In the genomic region with DNA sequence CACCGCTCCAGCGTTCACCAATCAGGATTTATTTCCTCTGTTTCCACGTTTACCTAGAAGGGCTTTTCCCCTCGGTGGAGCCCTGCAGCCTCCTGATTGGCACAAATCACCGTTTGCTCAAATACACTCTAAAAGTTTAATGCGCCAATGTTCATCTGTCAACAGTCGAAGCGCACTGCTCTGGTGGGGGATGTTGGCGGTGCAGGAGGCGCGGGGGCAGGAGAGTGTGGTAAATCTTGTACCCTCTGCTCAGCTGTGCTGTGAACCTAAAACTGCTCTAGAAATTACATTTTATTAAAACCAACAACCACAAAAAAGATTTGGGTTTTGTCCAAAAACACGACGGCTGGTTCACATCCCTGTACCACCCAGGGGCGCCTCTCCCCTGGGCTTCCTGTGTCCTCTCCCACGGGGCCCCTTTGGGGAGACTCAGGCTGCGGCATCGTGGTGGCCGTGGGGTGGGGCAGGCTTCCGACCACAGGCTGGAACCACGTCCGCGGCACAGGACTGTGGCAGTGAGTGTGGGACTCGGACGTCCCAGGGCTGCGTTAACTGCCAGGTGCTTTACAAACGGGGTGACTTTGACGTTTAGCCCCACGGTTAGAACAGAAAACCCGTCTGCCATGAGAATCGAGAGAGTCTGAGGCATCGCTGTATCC, we compare ENCODE assay signal across 2 cellular contexts.
TF ChIP-seq lines count a peak whose summit lies in the region.

No MANE protein-coding gene starts in this region.

TF ChIP-seq in SK-N-SH, 30 proteins besides CTCF, POLR2A, EP300 and RAD21 (continued from another document):
- TF ChIP-seq GATA2 (CRISPR knock-in tag; IDR thresholded peaks at IDR 0.05), result no peak
- TF ChIP-seq, protein P1, sequence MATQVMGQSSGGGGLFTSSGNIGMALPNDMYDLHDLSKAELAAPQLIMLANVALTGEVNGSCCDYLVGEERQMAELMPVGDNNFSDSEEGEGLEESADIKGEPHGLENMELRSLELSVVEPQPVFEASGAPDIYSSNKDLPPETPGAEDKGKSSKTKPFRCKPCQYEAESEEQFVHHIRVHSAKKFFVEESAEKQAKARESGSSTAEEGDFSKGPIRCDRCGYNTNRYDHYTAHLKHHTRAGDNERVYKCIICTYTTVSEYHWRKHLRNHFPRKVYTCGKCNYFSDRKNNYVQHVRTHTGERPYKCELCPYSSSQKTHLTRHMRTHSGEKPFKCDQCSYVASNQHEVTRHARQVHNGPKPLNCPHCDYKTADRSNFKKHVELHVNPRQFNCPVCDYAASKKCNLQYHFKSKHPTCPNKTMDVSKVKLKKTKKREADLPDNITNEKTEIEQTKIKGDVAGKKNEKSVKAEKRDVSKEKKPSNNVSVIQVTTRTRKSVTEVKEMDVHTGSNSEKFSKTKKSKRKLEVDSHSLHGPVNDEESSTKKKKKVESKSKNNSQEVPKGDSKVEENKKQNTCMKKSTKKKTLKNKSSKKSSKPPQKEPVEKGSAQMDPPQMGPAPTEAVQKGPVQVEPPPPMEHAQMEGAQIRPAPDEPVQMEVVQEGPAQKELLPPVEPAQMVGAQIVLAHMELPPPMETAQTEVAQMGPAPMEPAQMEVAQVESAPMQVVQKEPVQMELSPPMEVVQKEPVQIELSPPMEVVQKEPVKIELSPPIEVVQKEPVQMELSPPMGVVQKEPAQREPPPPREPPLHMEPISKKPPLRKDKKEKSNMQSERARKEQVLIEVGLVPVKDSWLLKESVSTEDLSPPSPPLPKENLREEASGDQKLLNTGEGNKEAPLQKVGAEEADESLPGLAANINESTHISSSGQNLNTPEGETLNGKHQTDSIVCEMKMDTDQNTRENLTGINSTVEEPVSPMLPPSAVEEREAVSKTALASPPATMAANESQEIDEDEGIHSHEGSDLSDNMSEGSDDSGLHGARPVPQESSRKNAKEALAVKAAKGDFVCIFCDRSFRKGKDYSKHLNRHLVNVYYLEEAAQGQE (IDR thresholded peaks at IDR 0.05; ENCODE audit: low read depth, low read length), result no peak
- no peak for TF ChIP-seq MXI1 (IDR thresholded peaks at IDR 0.05; ENCODE audit: low read depth, low read length)
- no peak for TF ChIP-seq GABPA (IDR thresholded peaks at IDR 0.05; ENCODE audit: low read depth)
- TF ChIP-seq TEAD4 (IDR thresholded peaks at IDR 0.05; ENCODE audit: borderline replicate concordance, insufficient read depth), result no peak
- TF ChIP-seq, protein P2, sequence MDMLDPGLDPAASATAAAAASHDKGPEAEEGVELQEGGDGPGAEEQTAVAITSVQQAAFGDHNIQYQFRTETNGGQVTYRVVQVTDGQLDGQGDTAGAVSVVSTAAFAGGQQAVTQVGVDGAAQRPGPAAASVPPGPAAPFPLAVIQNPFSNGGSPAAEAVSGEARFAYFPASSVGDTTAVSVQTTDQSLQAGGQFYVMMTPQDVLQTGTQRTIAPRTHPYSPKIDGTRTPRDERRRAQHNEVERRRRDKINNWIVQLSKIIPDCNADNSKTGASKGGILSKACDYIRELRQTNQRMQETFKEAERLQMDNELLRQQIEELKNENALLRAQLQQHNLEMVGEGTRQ (IDR thresholded peaks at IDR 0.05; ENCODE audit: borderline replicate concordance, low read depth, low read length), result no peak
- TF ChIP-seq RCOR1 (IDR thresholded peaks at IDR 0.05; ENCODE audit: low read length), result no peak
- TF ChIP-seq MEF2A (IDR thresholded peaks at IDR 0.05; ENCODE audit: borderline replicate concordance, low read depth), result no peak
- TF ChIP-seq POLR2AphosphoS5 (IDR thresholded peaks at IDR 0.05; ENCODE audit: low read depth, low read length), result no peak
- no peak for TF ChIP-seq JUND (IDR thresholded peaks at IDR 0.05)
- no peak for TF ChIP-seq TCF12 (IDR thresholded peaks at IDR 0.05)
- no peak for TF ChIP-seq SIN3A (IDR thresholded peaks at IDR 0.05; ENCODE audit: borderline replicate concordance, low read depth, low read length)
- TF ChIP-seq SMC3 (IDR thresholded peaks at IDR 0.05; ENCODE audit: low read depth, low read length), result no peak
- TF ChIP-seq, protein P3, sequence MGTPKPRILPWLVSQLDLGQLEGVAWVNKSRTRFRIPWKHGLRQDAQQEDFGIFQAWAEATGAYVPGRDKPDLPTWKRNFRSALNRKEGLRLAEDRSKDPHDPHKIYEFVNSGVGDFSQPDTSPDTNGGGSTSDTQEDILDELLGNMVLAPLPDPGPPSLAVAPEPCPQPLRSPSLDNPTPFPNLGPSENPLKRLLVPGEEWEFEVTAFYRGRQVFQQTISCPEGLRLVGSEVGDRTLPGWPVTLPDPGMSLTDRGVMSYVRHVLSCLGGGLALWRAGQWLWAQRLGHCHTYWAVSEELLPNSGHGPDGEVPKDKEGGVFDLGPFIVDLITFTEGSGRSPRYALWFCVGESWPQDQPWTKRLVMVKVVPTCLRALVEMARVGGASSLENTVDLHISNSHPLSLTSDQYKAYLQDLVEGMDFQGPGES (IDR thresholded peaks at IDR 0.05; ENCODE audit: low read depth, low read length), result no peak
- TF ChIP-seq, protein P4, sequence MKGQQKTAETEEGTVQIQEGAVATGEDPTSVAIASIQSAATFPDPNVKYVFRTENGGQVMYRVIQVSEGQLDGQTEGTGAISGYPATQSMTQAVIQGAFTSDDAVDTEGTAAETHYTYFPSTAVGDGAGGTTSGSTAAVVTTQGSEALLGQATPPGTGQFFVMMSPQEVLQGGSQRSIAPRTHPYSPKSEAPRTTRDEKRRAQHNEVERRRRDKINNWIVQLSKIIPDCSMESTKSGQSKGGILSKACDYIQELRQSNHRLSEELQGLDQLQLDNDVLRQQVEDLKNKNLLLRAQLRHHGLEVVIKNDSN (IDR thresholded peaks at IDR 0.05; ENCODE audit: borderline replicate concordance, low read depth), result no peak
- TF ChIP-seq CHD2 (IDR thresholded peaks at IDR 0.05; ENCODE audit: low read length, partially characterized antibody), result no peak

TF ChIP-seq in SK-N-SH treated with all-trans-retinoic acid at 6 μM for 48 hours, 23 proteins besides CTCF, POLR2A, EP300 and RAD21 (continued from another document):
- TF ChIP-seq OSR1 (CRISPR knock-in tag; IDR thresholded peaks at IDR 0.05) (no peak), TOX (CRISPR knock-in tag; IDR thresholded peaks at IDR 0.05; ENCODE audit: borderline replicate concordance) (no peak), BACH2 (CRISPR knock-in tag; IDR thresholded peaks at IDR 0.05; ENCODE audit: borderline replicate concordance) (no peak), ARNTL (CRISPR knock-in tag; IDR thresholded peaks at IDR 0.05; ENCODE audit: borderline replicate concordance, low read depth) (no peak), ESRRG (CRISPR knock-in tag; IDR thresholded peaks at IDR 0.05) (no peak), GLIS3 (CRISPR knock-in tag; IDR thresholded peaks at IDR 0.05) (no peak), ISL1 (CRISPR knock-in tag; IDR thresholded peaks at IDR 0.05) (no peak), CSDC2 (CRISPR knock-in tag; IDR thresholded peaks at IDR 0.05) (no peak), ZC3H10 (CRISPR knock-in tag; IDR thresholded peaks at IDR 0.05) (no peak), TCF4 (CRISPR knock-in tag; IDR thresholded peaks at IDR 0.05; ENCODE audit: borderline replicate concordance) (no peak), ZNF565 (CRISPR knock-in tag; conservative IDR thresholded peaks at IDR 0.05; ENCODE audit: low read depth) (no peak)
- TF ChIP-seq, protein P5, sequence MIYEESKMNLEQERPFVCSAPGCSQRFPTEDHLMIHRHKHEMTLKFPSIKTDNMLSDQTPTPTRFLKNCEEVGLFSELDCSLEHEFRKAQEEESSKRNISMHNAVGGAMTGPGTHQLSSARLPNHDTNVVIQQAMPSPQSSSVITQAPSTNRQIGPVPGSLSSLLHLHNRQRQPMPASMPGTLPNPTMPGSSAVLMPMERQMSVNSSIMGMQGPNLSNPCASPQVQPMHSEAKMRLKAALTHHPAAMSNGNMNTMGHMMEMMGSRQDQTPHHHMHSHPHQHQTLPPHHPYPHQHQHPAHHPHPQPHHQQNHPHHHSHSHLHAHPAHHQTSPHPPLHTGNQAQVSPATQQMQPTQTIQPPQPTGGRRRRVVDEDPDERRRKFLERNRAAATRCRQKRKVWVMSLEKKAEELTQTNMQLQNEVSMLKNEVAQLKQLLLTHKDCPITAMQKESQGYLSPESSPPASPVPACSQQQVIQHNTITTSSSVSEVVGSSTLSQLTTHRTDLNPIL (CRISPR knock-in tag; IDR thresholded peaks at IDR 0.05; ENCODE audit: low read depth), result no peak
- TF ChIP-seq, protein P6, sequence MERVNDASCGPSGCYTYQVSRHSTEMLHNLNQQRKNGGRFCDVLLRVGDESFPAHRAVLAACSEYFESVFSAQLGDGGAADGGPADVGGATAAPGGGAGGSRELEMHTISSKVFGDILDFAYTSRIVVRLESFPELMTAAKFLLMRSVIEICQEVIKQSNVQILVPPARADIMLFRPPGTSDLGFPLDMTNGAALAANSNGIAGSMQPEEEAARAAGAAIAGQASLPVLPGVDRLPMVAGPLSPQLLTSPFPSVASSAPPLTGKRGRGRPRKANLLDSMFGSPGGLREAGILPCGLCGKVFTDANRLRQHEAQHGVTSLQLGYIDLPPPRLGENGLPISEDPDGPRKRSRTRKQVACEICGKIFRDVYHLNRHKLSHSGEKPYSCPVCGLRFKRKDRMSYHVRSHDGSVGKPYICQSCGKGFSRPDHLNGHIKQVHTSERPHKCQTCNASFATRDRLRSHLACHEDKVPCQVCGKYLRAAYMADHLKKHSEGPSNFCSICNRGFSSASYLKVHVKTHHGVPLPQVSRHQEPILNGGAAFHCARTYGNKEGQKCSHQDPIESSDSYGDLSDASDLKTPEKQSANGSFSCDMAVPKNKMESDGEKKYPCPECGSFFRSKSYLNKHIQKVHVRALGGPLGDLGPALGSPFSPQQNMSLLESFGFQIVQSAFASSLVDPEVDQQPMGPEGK (CRISPR knock-in tag; IDR thresholded peaks at IDR 0.05; ENCODE audit: borderline replicate concordance), result no peak
TF ChIP-seq in SK-N-SH treated with all-trans-retinoic acid at 6 μM for 48 hours: peak in this region for 0.
